Comparison of ENCODE assay signal across 17 cellular contexts in genomic region chr12:121524196-121524930, GRCh38. TPM values are rescaled to one million over a fixed set of nuclear protein-coding genes. Genes with fewer than 3 reads are reported as not detected.
DNase-seq lines count a peak whose midpoint lies in the region; ATAC-seq, FAIRE-seq and TF ChIP-seq lines count a peak whose summit lies in the region.
"Had no signal": no experiment of that assay in that cellular context is flagged by ENCODE, and none has a peak within 500 bp of the region (broad histone marks: within the 10 kb centered on the region; RNA-seq: fewer than 3 reads in every experiment).

No MANE protein-coding gene starts in this region.

- H3K9me3 ChIP-seq in cardiac muscle cell (ENCODE audit: low read depth): no peaks in the 10 kb centered on the region

- peak overlapping the region; percentile 68 for H3K27ac ChIP-seq in cardiac muscle cell

- TF ChIP-seq CTCF in cardiac muscle cell (IDR thresholded peaks at IDR 0.05; ENCODE audit: low read depth, low read length): no peak

- H3K36me3 ChIP-seq in cardiac muscle cell: peaks cover 2% of the 10 kb centered on the region

- intact Hi-C loops in left ventricle myocardium superior (cut with micrococcal nuclease): no loop called here

- FAIRE-seq in frontal cortex (lab: Jason Lieb, UNC): no peak
- FAIRE-seq: HepG2 had no signal

- H3K4me1 ChIP-seq in cardiac muscle cell (ENCODE audit: low read depth): peaks cover 8% of the 10 kb centered on the region

- no peak overlapping the region for H3K4me3 ChIP-seq in cardiac muscle cell
- H3K4me3 ChIP-seq: lung had no signal

- no peaks in the 10 kb centered on the region for H3K27me3 ChIP-seq in cardiac muscle cell

- no peak for ATAC-seq in left ventricle myocardium superior
- ATAC-seq: HepG2 had no signal

- DNase-seq in cardiac muscle cell (ENCODE audit: low read depth in 1 of 2, low spot score in 1 of 2) (no peak), left ventricle myocardium superior (no peak), NCI-H82 treated with DMSO at 0.1 percent for 48 hours (lab: John Stamatoyannopoulos, UW; ENCODE audit: unreplicated experiment) (peak; percentile 22), hippocampal formation (lab: John Stamatoyannopoulos, UW) (peak; percentile 28 to 45), NK-92 (lab: John Stamatoyannopoulos, UW; ENCODE audit: unreplicated experiment) (no peak), DMS 273 treated with DMSO at 0.1 percent for 48 hours (lab: John Stamatoyannopoulos, UW) (no peak), frontal cortex (ENCODE audit: low spot score in 2 of 2) (no peak)
- DNase-seq in activated T-cell treated with anti-CD3 and anti-CD28 coated beads, Interleukin-2, amount 50 U/mL, for 48 hours: no peak
- DNase-seq: activated CD4-positive, alpha-beta memory T cell treated with anti-CD3 and anti-CD28 coated beads, Interleukin-2, amount 10 ng/mL, durations not matched to agents 7 days and 5 days; activated effector memory CD4-positive, alpha-beta T cell treated with anti-CD3 and anti-CD28 coated beads, Interleukin-2, amount 50 U/mL, for 16 hours; central memory CD4-positive, alpha-beta T cell; DMS53; HFFc6; NCI-H1930; stimulated activated CD4-positive, alpha-beta T cell treated with anti-CD3 and anti-CD28 coated beads, Interleukin-2, amount 100 ng/mL, for 24 hours had no signal

RNA-seq across cellular contexts. Expression of gene KDM2B, which starts 56.5 kb away (rescaled TPM):
- total RNA-seq in cardiac muscle cell (70.5 and 82.1 TPM in 2 replicates), left ventricle myocardium superior (14.1 TPM), frontal cortex (99.5 TPM)
- polyA plus RNA-seq in cardiac muscle cell: 30.8 and 35.8 TPM in 2 replicates

Comparison
In these comparisons a context has a peak if more than half of its experiments do, and no peak if none do; other contexts are left out.
1. DNase-seq: peak in NCI-H82 treated with DMSO at 0.1 percent for 48 hours (single experiment) and hippocampal formation (2 of 2); none in cardiac muscle cell (0 of 2), left ventricle myocardium superior (single experiment), NK-92 (single experiment), DMS 273 treated with DMSO at 0.1 percent for 48 hours (single experiment), frontal cortex (0 of 2) and activated T-cell treated with anti-CD3 and anti-CD28 coated beads, Interleukin-2, amount 50 U/mL, for 48 hours (0 of 2).